Comparison of ENCODE assay signal across 10 cellular contexts in genomic region chr22:29782061-29782845, GRCh38. TPM values are rescaled to one million over a fixed set of nuclear protein-coding genes. Genes with fewer than 3 reads are reported as not detected.
DNase-seq lines count a peak whose midpoint lies in the region; ATAC-seq and FAIRE-seq lines count a peak whose summit lies in the region.
"Had no signal": no experiment of that assay in that cellular context is flagged by ENCODE, and none has a peak within 500 bp of the region (broad histone marks: within the 10 kb centered on the region; RNA-seq: fewer than 3 reads in every experiment).

No MANE protein-coding gene starts in this region.

- ATAC-seq in GM21381 (IDR thresholded peaks at IDR 0.05; ENCODE audit: unreplicated experiment): no peak

- H3K4me3 ChIP-seq in small intestine (ENCODE audit: low read depth in 1 of 2, low read length in 2 of 2): no peak overlapping the region
- H3K4me3 ChIP-seq: SK-N-MC had no signal

- peaks cover 2 to 5% of the 10 kb centered on the region in 2 donors for H3K4me1 ChIP-seq in small intestine (ENCODE audit: control insufficient read depth in 2 of 2, insufficient read depth in 1 of 2, low read depth in 1 of 2, low read length in 1 of 2)

- H3K27ac ChIP-seq in layer of hippocampus (ENCODE audit: low read depth, low read length): peak overlapping the region; percentile 48
- H3K27ac ChIP-seq in small intestine (ENCODE audit: low read depth in 1 of 2, low read length in 1 of 2): peak overlapping the region in 1 of 2 donors; percentile 43
- H3K27ac ChIP-seq: SK-N-MC had no signal

- no peaks in the 10 kb centered on the region for H3K36me3 ChIP-seq in small intestine (ENCODE audit: control insufficient read depth in 2 of 2, insufficient read depth in 2 of 2, low read length in 2 of 2)

- peak; percentile 79 for DNase-seq in GM03348 (ENCODE audit: low spot score)
- DNase-seq in cerebellar cortex (ENCODE audit: low spot score): peak; percentile 63
- DNase-seq in small intestine: peak; percentile 86
- no peak for DNase-seq in NCI-H526 (lab: John Stamatoyannopoulos, UW)
- DNase-seq in HCEC 1CT: no peak
- DNase-seq in NCI-H226: no peak
- DNase-seq: foreskin melanocyte had no signal

- no peak for FAIRE-seq in small intestine (lab: Jason Lieb, UNC)

- WGBS in small intestine, 3 donors: 19 to 59% (median 39%) methylated on average over 7 of the region's 7 CpGs

- no peaks in the 10 kb centered on the region for H3K27me3 ChIP-seq in layer of hippocampus (ENCODE audit: control insufficient read depth, insufficient read depth, low read length)
- no peaks in the 10 kb centered on the region for H3K27me3 ChIP-seq in small intestine (ENCODE audit: control insufficient read depth in 2 of 2, insufficient read depth in 2 of 2, low read length in 2 of 2)

- no peaks in the 10 kb centered on the region for H3K9me3 ChIP-seq in small intestine (ENCODE audit: control insufficient read depth, low read depth)

RNA-seq across cellular contexts. Expression of gene UQCR10, which starts 15.1 kb away (rescaled TPM):
- polyA plus RNA-seq in small intestine: 100 to 1,000 TPM; 257 to 564 (median 430) TPM

RNA-seq across cellular contexts. Expression of gene ZMAT5, which starts 15.4 kb away (rescaled TPM):
- 10 to 100 TPM; 17.1 to 36.5 (median 29.7) TPM for polyA plus RNA-seq in small intestine

RNA-seq across cellular contexts. Expression of gene ASCC2, which starts 55.8 kb away (rescaled TPM):
- 10 to 100 TPM; 38.3 to 80.1 (median 73.2) TPM for polyA plus RNA-seq in small intestine

Comparison
In these comparisons a context has a peak if more than half of its experiments do, and no peak if none do; other contexts are left out.
1. DNase-seq: peak in GM03348 (single experiment), cerebellar cortex (single experiment) and small intestine (single experiment); none in NCI-H526 (0 of 2), HCEC 1CT (single experiment) and NCI-H226 (single experiment).